Comparison of ENCODE assay signal across 8 cellular contexts in genomic region chr12:30989754-30990153, GRCh38.
DNase-seq lines count a peak whose midpoint lies in the region; ATAC-seq and TF ChIP-seq lines count a peak whose summit lies in the region.

No MANE protein-coding gene starts in this region.

- no peaks in the 10 kb centered on the region for H3K27me3 ChIP-seq in CD4-positive, alpha-beta T cell (ENCODE audit: control insufficient read depth, insufficient read depth, low read length)

- ATAC-seq in CD4-positive, alpha-beta T cell (ENCODE audit: poor library complexity), result no peak

- H3K4me3 Mint-ChIP-seq in progenitor cell of endocrine pancreas (ENCODE audit: low read depth), result no peak overlapping the region
- H3K4me3 Mint-ChIP-seq in CD4-positive, alpha-beta T cell, result no peak overlapping the region

- peaks cover 3% of the 10 kb centered on the region for H3K27me3 Mint-ChIP-seq in progenitor cell of endocrine pancreas
- no peaks in the 10 kb centered on the region for H3K27me3 Mint-ChIP-seq in CD4-positive, alpha-beta T cell

- POLR2A ChIA-PET in RWPE1 (lab: Yijun Ruan, JAX; ENCODE audit: low non-redundant PET), result no interaction called here
- POLR2A ChIA-PET in CD4-positive, alpha-beta T cell (lab: Charles Lee), result no interaction called here

- H3K27ac Mint-ChIP-seq in progenitor cell of endocrine pancreas, result no peak overlapping the region
- no peak overlapping the region for H3K27ac Mint-ChIP-seq in CD4-positive, alpha-beta T cell

- CTCF ChIA-PET in RWPE1 (lab: Yijun Ruan, JAX), result interaction anchor here (1.8 kb wide), 1 partner anchor 139 kb away, joined by 6 read pairs; no protein-coding TSS in a partner anchor
- CTCF ChIA-PET in CD4-positive, alpha-beta T cell (lab: Charles Lee), result no interaction called here

- DNase-seq in DMS 273 treated with DMSO at 0.1 percent for 48 hours (lab: John Stamatoyannopoulos, UW), result peak; percentile 83
- peak; percentile 42 for DNase-seq in GM20000 (ENCODE audit: low spot score)
- peak; percentile 88 for DNase-seq in NCI-H2171 treated with DMSO at 0.1 percent for 48 hours (lab: John Stamatoyannopoulos, UW)
- peak; percentile 93 for DNase-seq in cerebellar cortex (ENCODE audit: low spot score)
- no peak for DNase-seq in progenitor cell of endocrine pancreas (ENCODE audit: low spot score, unreplicated experiment)
- DNase-seq in inferior parietal cortex (ENCODE audit: extremely low spot score), result no peak
- no peak for DNase-seq in RWPE1 (ENCODE audit: low spot score)
- DNase-seq in CD4-positive, alpha-beta T cell, result no peak

- no peaks in the 10 kb centered on the region for H3K4me1 Mint-ChIP-seq in progenitor cell of endocrine pancreas (ENCODE audit: low read depth)
- H3K4me1 Mint-ChIP-seq in CD4-positive, alpha-beta T cell (ENCODE audit: low read depth), result no peaks in the 10 kb centered on the region

- H3K9me3 ChIP-seq in CD4-positive, alpha-beta T cell (ENCODE audit: control insufficient read depth, low read length), result no peaks in the 10 kb centered on the region

- no peaks in the 10 kb centered on the region for H3K9me3 Mint-ChIP-seq in progenitor cell of endocrine pancreas (ENCODE audit: low read depth)
- H3K9me3 Mint-ChIP-seq in CD4-positive, alpha-beta T cell, result no peaks in the 10 kb centered on the region

- TF ChIP-seq CTCF in GM20000 (IDR thresholded peaks at IDR 0.05; ENCODE audit: extremely low read depth, missing control alignments) (no peak), progenitor cell of endocrine pancreas (IDR thresholded peaks at IDR 0.05; ENCODE audit: unreplicated experiment) (peak; percentile 39), RWPE1 (conservative IDR thresholded peaks at IDR 0.05; ENCODE audit: low read depth) (no peak)
- no peak for TF ChIP-seq CTCF in CD4-positive, alpha-beta T cell (IDR thresholded peaks at IDR 0.05)

- no peaks in the 10 kb centered on the region for H3K36me3 Mint-ChIP-seq in progenitor cell of endocrine pancreas (ENCODE audit: insufficient read depth)
- no peaks in the 10 kb centered on the region for H3K36me3 Mint-ChIP-seq in CD4-positive, alpha-beta T cell (ENCODE audit: low read depth)

- H3K27ac ChIP-seq in RWPE1, result no peak overlapping the region
- no peak overlapping the region for H3K27ac ChIP-seq in CD4-positive, alpha-beta T cell (ENCODE audit: low read depth, low read length)

- intact Hi-C loops in CD4-positive, alpha-beta T cell (cut with DNase I, micrococcal nuclease), result loop anchor here in 1 of 2 experiments (5.0 kb wide), 1 partner anchor 142 kb away; no protein-coding TSS in a partner anchor

Comparison
In these comparisons a context has a peak if more than half of its experiments do, and no peak if none do; other contexts are left out.
1. DNase-seq: peak in DMS 273 treated with DMSO at 0.1 percent for 48 hours (single experiment), GM20000 (single experiment), NCI-H2171 treated with DMSO at 0.1 percent for 48 hours (single experiment) and cerebellar cortex (single experiment); none in progenitor cell of endocrine pancreas (single experiment), inferior parietal cortex (single experiment), RWPE1 (single experiment) and CD4-positive, alpha-beta T cell (0 of 10).